9 cellular contexts compared by ENCODE assay signal in genomic region chr12:67592228-67593011, GRCh38. TPM values are rescaled to one million over a fixed set of nuclear protein-coding genes. Genes with fewer than 3 reads are reported as not detected.
DNase-seq lines count a peak whose midpoint lies in the region; ATAC-seq, FAIRE-seq and TF ChIP-seq lines count a peak whose summit lies in the region.
"Had no signal": no experiment of that assay in that cellular context is flagged by ENCODE, and none has a peak within 500 bp of the region (broad histone marks: within the 10 kb centered on the region; RNA-seq: fewer than 3 reads in every experiment).

No MANE protein-coding gene starts in this region.

- H3K27ac ChIP-seq in A549: no peak overlapping the region
- peak overlapping the region; percentile 81 for H3K27ac ChIP-seq in PC-3 (ENCODE audit: low read length)
- peak overlapping the region in 6 of 8 donors; percentile 9 to 59 (median 32) for H3K27ac ChIP-seq in spleen
- no peak overlapping the region for H3K27ac ChIP-seq in suprapubic skin

- CTCF ChIA-PET in A549 (lab: Yijun Ruan, JAX) (no interaction called here), PC-3 (lab: Charles Lee) (interaction anchor here (0.9 kb wide), 1 partner anchor 351 kb away, joined by 7 read pairs; no protein-coding TSS in a partner anchor)

- FAIRE-seq in A549 (lab: Jason Lieb, UNC): no peak

- POLR2A ChIA-PET in A549 (lab: Yijun Ruan, JAX): no interaction called here
- POLR2A ChIA-PET in PC-3 (lab: Charles Lee; ENCODE audit: unreplicated experiment): interaction anchor here (0.7 kb wide), 2 partner anchors 318 to 1086 kb away, joined by 11 to 16 read pairs; no protein-coding TSS in a partner anchor

- H3K4me2 ChIP-seq in A549 (peak overlapping the region; percentile 16; the same call in 1 of the 3 replicates), PC-3 (ENCODE audit: low read length) (peak overlapping the region; percentile 76)

- peak overlapping the region; percentile 56 for H2AFZ ChIP-seq in PC-3 (ENCODE audit: low read length)

- H3K36me3 ChIP-seq in PC-3 (ENCODE audit: low read depth, low read length) (no peaks in the 10 kb centered on the region), spleen (no peaks in the 10 kb centered on the region), suprapubic skin (no peaks in the 10 kb centered on the region)
- H3K36me3 ChIP-seq: uterus had no signal

- DNase-seq in A549 (ENCODE audit: low read depth in 1 of 2, low spot score in 1 of 2): peak in 1 of 2 experiments; percentile 7
- DNase-seq in PC-3: peak; percentile 66
- DNase-seq in fibroblast of gingiva (ENCODE audit: low read depth): peak; percentile 34
- DNase-seq in spleen: no peak
- DNase-seq in NCI-H82 (lab: John Stamatoyannopoulos, UW): no peak
- DNase-seq in suprapubic skin (ENCODE audit: low spot score in 2 of 2): no peak

- TF ChIP-seq EP300 in A549 (IDR thresholded peaks at IDR 0.05): no peak
- no peak for TF ChIP-seq EP300 in suprapubic skin (IDR thresholded peaks at IDR 0.05)

- H3K9me3 ChIP-seq in A549 (no peaks in the 10 kb centered on the region), PC-3 (ENCODE audit: low read length) (no peaks in the 10 kb centered on the region), spleen (no peaks in the 10 kb centered on the region), suprapubic skin (no peaks in the 10 kb centered on the region)
- H3K9me3 ChIP-seq: uterus had no signal

- TF ChIP-seq CTCF in A549 (IDR thresholded peaks at IDR 0.05): no peak
- no peak for TF ChIP-seq CTCF in PC-3 (conservative IDR thresholded peaks at IDR 0.05; ENCODE audit: low read depth, low read length)
- TF ChIP-seq CTCF in spleen (IDR thresholded peaks at IDR 0.05 in 8 of 11, conservative IDR thresholded peaks at IDR 0.05 in 3 of 11): no peak
- TF ChIP-seq CTCF in suprapubic skin (IDR thresholded peaks at IDR 0.05): no peak

- H3K27me3 ChIP-seq in PC-3 (ENCODE audit: low read length) (no peaks in the 10 kb centered on the region), spleen (replicated peaks in 1 of 7) (no peaks in the 10 kb centered on the region), suprapubic skin (no peaks in the 10 kb centered on the region)
- H3K27me3 ChIP-seq: uterus had no signal

- H3K4me3 ChIP-seq in A549: no peak overlapping the region
- H3K4me3 ChIP-seq in PC-3 (ENCODE audit: low read length): peak overlapping the region; percentile 47
- no peak overlapping the region for H3K4me3 ChIP-seq in spleen
- no peak overlapping the region for H3K4me3 ChIP-seq in suprapubic skin
- H3K4me3 ChIP-seq: uterus had no signal

- intact Hi-C loops in PC-3 (cut with micrococcal nuclease): loop anchor here (5.0 kb wide), 1 partner anchor 55 kb away; the partner anchor contains the start of gene DYRK2
- intact Hi-C loops in spleen (cut with DNase I; ENCODE audit: low total_unique reads): no loop called here

- no peaks in the 10 kb centered on the region for H3K79me2 ChIP-seq in PC-3 (ENCODE audit: low read length)

- no peak for TF ChIP-seq POLR2A in A549 (IDR thresholded peaks at IDR 0.05; ENCODE audit: low read length)
- TF ChIP-seq POLR2A in spleen (IDR thresholded peaks at IDR 0.05): no peak
- no peak for TF ChIP-seq POLR2A in suprapubic skin (IDR thresholded peaks at IDR 0.05)

- 81% methylated on average over 2 of the region's 2 CpGs for WGBS in A549 (ENCODE audit: missing lambda C conversion rate)
- 77 to 86% (median 85%) methylated on average over 2 of the region's 2 CpGs for WGBS in spleen, 5 donors
- WGBS in suprapubic skin: 93% methylated on average over 2 of the region's 2 CpGs

- TF ChIP-seq RAD21 in A549 (conservative IDR thresholded peaks at IDR 0.05 in 1 of 2, IDR thresholded peaks at IDR 0.05 in 1 of 2): no peak

- BruUV-seq in PC-3 (replicated peaks; lab: Mats Ljungman, UMichigan): no TSS peak

- H3K4me1 ChIP-seq in A549 (peaks cover 7% of the 10 kb centered on the region), PC-3 (ENCODE audit: insufficient read depth, low read length) (peaks cover 37% of the 10 kb centered on the region), spleen (peaks cover 5 to 42% (median 17%) of the 10 kb centered on the region in 6 donors), suprapubic skin (peaks cover 20% of the 10 kb centered on the region)
- H3K4me1 ChIP-seq: uterus had no signal

- no peak overlapping the region for H3K9ac ChIP-seq in PC-3 (ENCODE audit: low read length)

- H3K9me2 ChIP-seq in PC-3 (replicated peaks; ENCODE audit: low read length): no peaks in the 10 kb centered on the region

- no peaks in the 10 kb centered on the region for H4K20me1 ChIP-seq in PC-3 (ENCODE audit: low read length)

- H3F3A ChIP-seq in PC-3 (ENCODE audit: low read length, unreplicated experiment): no peaks in the 10 kb centered on the region

- ATAC-seq in A549 (no peak; a peak in 1 of 6 replicates), GM18508 (IDR thresholded peaks at IDR 0.05; ENCODE audit: insufficient read depth, unreplicated experiment) (peak; percentile 85), HG03039 (IDR thresholded peaks at IDR 0.05; ENCODE audit: unreplicated experiment) (peak; percentile 79), PC-3 (peak; percentile 56)

TF ChIP-seq in A549, 52 proteins besides CTCF, POLR2A, EP300 and RAD21:
- TF ChIP-seq CBX2 (IDR thresholded peaks at IDR 0.05; ENCODE audit: borderline replicate concordance, low read depth) (no peak), HOXB13 (CRISPR knock-in tag; IDR thresholded peaks at IDR 0.05; ENCODE audit: low read depth) (no peak), ELK1 (IDR thresholded peaks at IDR 0.05; ENCODE audit: low read depth, low read length) (no peak), MAX (IDR thresholded peaks at IDR 0.05) (no peak), SREBF2 (IDR thresholded peaks at IDR 0.05) (no peak), TP53 (CRISPR knock-in tag; IDR thresholded peaks at IDR 0.05) (no peak), BHLHE40 (IDR thresholded peaks at IDR 0.05; ENCODE audit: low read depth, low read length) (no peak), ZNF302 (CRISPR knock-in tag; IDR thresholded peaks at IDR 0.05) (no peak), NR3C1 (IDR thresholded peaks at IDR 0.05) (no peak), JUN (IDR thresholded peaks at IDR 0.05) (no peak), HEYL (CRISPR knock-in tag; IDR thresholded peaks at IDR 0.05) (no peak), RFX5 (IDR thresholded peaks at IDR 0.05) (no peak), NPAS2 (CRISPR knock-in tag; IDR thresholded peaks at IDR 0.05; ENCODE audit: borderline replicate concordance) (no peak), GATA3 (IDR thresholded peaks at IDR 0.05; ENCODE audit: borderline replicate concordance) (no peak), MYC (IDR thresholded peaks at IDR 0.05; ENCODE audit: borderline replicate concordance, low read length) (no peak), HMGXB4 (CRISPR knock-in tag; IDR thresholded peaks at IDR 0.05; ENCODE audit: borderline replicate concordance) (no peak)

RNA-seq across cellular contexts. Expression of gene DYRK2, which starts 56.1 kb away (rescaled TPM):
- polyA plus RNA-seq in A549 (2011; rRNA removed) (17.2 and 20.7 TPM in 2 replicates), A549 (2017; fragmentation: RNase III; extraction: RNeasy Plus Mini Kit Qiagen cat#74134 plus additional on column Dnase treatment) (8.2 to 9.1 TPM (median 8.4 TPM) in 3 replicates), spleen (1 to 10 TPM; 5.0 to 7.3 (median 5.1) TPM)
- polyA plus RNA-seq in A549 (2012; cell fraction: cytosol; rRNA removed): 13.6 and 19.5 TPM in 2 replicates
- 11.3 and 16.7 TPM in 2 replicates for polyA plus RNA-seq in A549 (2012; cell fraction: nucleus; rRNA removed)
- 60.1 and 68.9 TPM in 2 replicates for polyA minus RNA-seq in A549 (2011; rRNA and poly(A)+ RNA removed)
- total RNA-seq in PC-3 (2014; rRNA removed) (20.6 and 26.3 TPM in 2 replicates), spleen (10 to 100 TPM; 27.4 to 42.8 (median 38.7) TPM), suprapubic skin (10 to 100 TPM; 10.4 to 22.3 (median 18.7) TPM)

Comparison
In these comparisons a context has a peak if more than half of its experiments do, and no peak if none do; other contexts are left out.
1. ATAC-seq: peak in GM18508 (single experiment), HG03039 (single experiment) and PC-3 (single experiment); none in A549 (0 of 2).
2. DNase-seq: peak in PC-3 (single experiment) and fibroblast of gingiva (single experiment); none in spleen (single experiment), NCI-H82 (single experiment) and suprapubic skin (0 of 2).
3. H3K27ac ChIP-seq: peak in PC-3 (single experiment) and spleen (6 of 8); none in A549 (0 of 2) and suprapubic skin (single experiment).